Comparison of ENCODE assay signal across 10 cellular contexts in genomic region chr10:61882621-61883375, GRCh38. TPM values are rescaled to one million over a fixed set of nuclear protein-coding genes. Genes with fewer than 3 reads are reported as not detected.
DNase-seq lines count a peak whose midpoint lies in the region; ATAC-seq and TF ChIP-seq lines count a peak whose summit lies in the region.
"Had no signal": no experiment of that assay in that cellular context is flagged by ENCODE, and none has a peak within 500 bp of the region (broad histone marks: within the 10 kb centered on the region; RNA-seq: fewer than 3 reads in every experiment).

No MANE protein-coding gene starts in this region.

- H3K27me3 ChIP-seq in stomach: no peaks in the 10 kb centered on the region

- H3K27ac Mint-ChIP-seq in activated T-helper 17 cell treated with anti-CD3 and anti-CD28 coated beads, Interleukin-2, amount 50 U/mL, for 72 hours: peak overlapping the region; percentile 74

- 80 to 91% (median 84%) methylated on average over 6 of the region's 6 CpGs for WGBS in stomach, 5 donors

- no peak for TF ChIP-seq POLR2A in stomach (IDR thresholded peaks at IDR 0.05)

- H3K9me3 ChIP-seq in stomach: no peaks in the 10 kb centered on the region

- H3K4me3 Mint-ChIP-seq in activated T-helper 17 cell treated with anti-CD3 and anti-CD28 coated beads, Interleukin-2, amount 50 U/mL, for 72 hours: peak overlapping the region; percentile 55
- H3K4me3 Mint-ChIP-seq: effector memory CD8-positive, alpha-beta T cell had no signal

- no peaks in the 10 kb centered on the region for H3K36me3 Mint-ChIP-seq in activated T-helper 17 cell treated with anti-CD3 and anti-CD28 coated beads, Interleukin-2, amount 50 U/mL, for 72 hours (ENCODE audit: low read depth)

- no peak overlapping the region for H3K27ac ChIP-seq in stomach

- no peaks in the 10 kb centered on the region for H3K4me1 ChIP-seq in stomach

- intact Hi-C loops in stomach (cut with DNase I; ENCODE audit: low total_unique reads): no loop called here

- H3K9me3 Mint-ChIP-seq in activated T-helper 17 cell treated with anti-CD3 and anti-CD28 coated beads, Interleukin-2, amount 50 U/mL, for 72 hours: peaks cover 4% of the 10 kb centered on the region
- H3K9me3 Mint-ChIP-seq: effector memory CD8-positive, alpha-beta T cell had no signal

- peak; percentile 58 to 68 for DNase-seq in stimulated activated CD4-positive, alpha-beta T cell treated with anti-CD3 and anti-CD28 coated beads, Interleukin-12 subunit alpha, Interleukin-12 subunit beta, amount 100 ng/mL, for 24 hours (ENCODE audit: low read depth in 2 of 2)
- DNase-seq in NCI-H748 (lab: John Stamatoyannopoulos, UW; ENCODE audit: unreplicated experiment): no peak
- DNase-seq in stomach: no peak
- DNase-seq: effector memory CD8-positive, alpha-beta T cell; NCI-H1092 had no signal

- TF ChIP-seq CTCF in stomach (IDR thresholded peaks at IDR 0.05): no peak

- no peaks in the 10 kb centered on the region for H3K27me3 Mint-ChIP-seq in activated T-helper 17 cell treated with anti-CD3 and anti-CD28 coated beads, Interleukin-2, amount 50 U/mL, for 72 hours

- no peak overlapping the region for H3K4me3 ChIP-seq in stomach

- ATAC-seq in GM18519 (IDR thresholded peaks at IDR 0.05; ENCODE audit: low FRiP score, unreplicated experiment) (peak; percentile 50), HG03045 (IDR thresholded peaks at IDR 0.05; ENCODE audit: unreplicated experiment) (peak; percentile 55), HG02642 (IDR thresholded peaks at IDR 0.05; ENCODE audit: poor library complexity, unreplicated experiment) (no peak), GM18868 (IDR thresholded peaks at IDR 0.05; ENCODE audit: unreplicated experiment) (no peak)
- ATAC-seq in activated T-helper 17 cell treated with anti-CD3 and anti-CD28 coated beads, Interleukin-2, amount 50 U/mL, for 72 hours (replicated peaks): peak; percentile 94
- ATAC-seq: effector memory CD8-positive, alpha-beta T cell had no signal

- no peaks in the 10 kb centered on the region for H3K36me3 ChIP-seq in stomach

- no peak for TF ChIP-seq EP300 in stomach (IDR thresholded peaks at IDR 0.05)

- H3K4me1 Mint-ChIP-seq in activated T-helper 17 cell treated with anti-CD3 and anti-CD28 coated beads, Interleukin-2, amount 50 U/mL, for 72 hours: peaks cover 13% of the 10 kb centered on the region

RNA-seq across cellular contexts. Expression of gene ARID5B, which starts 18.7 kb away (rescaled TPM):
- total RNA-seq in activated T-helper 17 cell treated with anti-CD3 and anti-CD28 coated beads, Interleukin-2, amount 50 U/mL, for 72 hours: 10 to 100 TPM; 65.5 to 93.8 TPM
- total RNA-seq in stomach: 10 to 100 TPM in 4 of 5 donors, 1 to 10 TPM in 1; 8.7 to 64.2 (median 21.9) TPM
- 1 to 10 TPM; 5.4 to 8.2 (median 5.9) TPM for polyA plus RNA-seq in stomach

Comparison
In these comparisons a context has a peak if more than half of its experiments do, and no peak if none do; other contexts are left out.
1. ATAC-seq: peak in GM18519 (single experiment), HG03045 (single experiment) and activated T-helper 17 cell treated with anti-CD3 and anti-CD28 coated beads, Interleukin-2, amount 50 U/mL, for 72 hours (single experiment); none in HG02642 (single experiment) and GM18868 (single experiment).
2. DNase-seq: peak in stimulated activated CD4-positive, alpha-beta T cell treated with anti-CD3 and anti-CD28 coated beads, Interleukin-12 subunit alpha, Interleukin-12 subunit beta, amount 100 ng/mL, for 24 hours (2 of 2); none in NCI-H748 (single experiment) and stomach (single experiment).